In the genomic region with DNA sequence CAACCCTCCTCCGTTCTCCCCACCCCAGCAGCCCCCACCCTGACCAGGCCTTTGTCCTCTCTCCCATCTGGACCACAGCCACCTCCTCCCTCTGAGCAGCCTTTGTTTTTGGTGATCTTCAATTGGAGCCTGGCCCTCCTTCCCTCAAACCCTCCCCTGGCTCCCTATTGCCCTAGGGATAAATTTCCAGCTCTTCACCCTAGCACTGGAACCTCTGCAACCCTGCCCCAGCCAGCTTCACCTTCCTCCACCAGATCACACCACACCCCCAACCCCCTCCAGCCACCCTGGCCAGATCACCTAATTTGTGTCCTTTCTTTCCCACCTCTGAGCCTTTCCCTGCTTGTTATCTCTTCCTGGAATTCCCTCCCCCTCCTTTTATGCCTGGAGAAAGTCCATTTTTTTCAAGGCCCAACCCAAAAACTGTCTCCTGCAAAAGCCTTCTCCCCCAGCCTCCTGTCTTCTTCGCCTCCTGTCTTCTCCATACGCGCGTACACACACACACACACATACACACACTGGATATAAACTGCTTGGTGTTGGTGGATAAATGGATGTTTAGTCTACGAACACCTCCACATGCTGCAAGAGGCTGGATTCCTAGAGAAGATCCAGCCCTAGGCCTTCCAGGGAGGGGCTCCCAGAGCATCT, we compare ENCODE assay signal across 8 cellular contexts. TPM values are rescaled to one million over a fixed set of nuclear protein-coding genes. Genes with fewer than 3 reads are reported as not detected.
A peak's percentile ranks its signal among the peaks of the same experiment; 100 is the strongest.
DNase-seq lines count a peak whose midpoint lies in the region; ATAC-seq, FAIRE-seq and TF ChIP-seq lines count a peak whose summit lies in the region.

No MANE protein-coding gene starts in this region.

- H3K79me2 ChIP-seq in MM.1S (ENCODE audit: low read length): no peaks in the 10 kb centered on the region

- no peak overlapping the region for H3K9ac ChIP-seq in MM.1S (ENCODE audit: low read length)

- H2AFZ ChIP-seq in MM.1S (ENCODE audit: low read length): no peak overlapping the region

- TF ChIP-seq CTCF in AG10803 (conservative IDR thresholded peaks at IDR 0.05; ENCODE audit: low read length) (no peak), MM.1S (IDR thresholded peaks at IDR 0.05; ENCODE audit: low read length) (no peak), natural killer cell (IDR thresholded peaks at IDR 0.05) (no peak)

- no peaks in the 10 kb centered on the region for H3K36me3 Mint-ChIP-seq in dendritic cell treated with granulocyte-macrophage colony-stimulating factor and Interleukin-4, amounts not matched to agents 40 ng/mL and 50 ng/mL, for 4 days (ENCODE audit: low read depth)
- H3K36me3 Mint-ChIP-seq in natural killer cell: no peaks in the 10 kb centered on the region

- no peaks in the 10 kb centered on the region for H4K20me1 ChIP-seq in MM.1S (ENCODE audit: insufficient read depth, low read length)

- no peak overlapping the region for H3K27ac ChIP-seq in MM.1S (ENCODE audit: low read length)

- H3K27me3 ChIP-seq in MM.1S (replicated peaks; ENCODE audit: insufficient read depth, low read length): peaks cover 75% of the 10 kb centered on the region

- H3K4me3 Mint-ChIP-seq in dendritic cell treated with granulocyte-macrophage colony-stimulating factor and Interleukin-4, amounts not matched to agents 40 ng/mL and 50 ng/mL, for 4 days: no peak overlapping the region
- peak overlapping the region; percentile 95 for H3K4me3 Mint-ChIP-seq in natural killer cell

- H3K27ac Mint-ChIP-seq in dendritic cell treated with granulocyte-macrophage colony-stimulating factor and Interleukin-4, amounts not matched to agents 40 ng/mL and 50 ng/mL, for 4 days: peak overlapping the region; percentile 93
- H3K27ac Mint-ChIP-seq in natural killer cell: peak overlapping the region; percentile 95

- DNase-seq in AG10803 (ENCODE audit: low read depth) (peak; percentile 30), MM.1S (no peak), natural killer cell (no peak), urothelium cell line (ENCODE audit: low spot score) (no peak), SHP77 (lab: John Stamatoyannopoulos, UW) (no peak)

- peaks cover 26% of the 10 kb centered on the region for H3K4me1 Mint-ChIP-seq in dendritic cell treated with granulocyte-macrophage colony-stimulating factor and Interleukin-4, amounts not matched to agents 40 ng/mL and 50 ng/mL, for 4 days (ENCODE audit: low read depth)
- H3K4me1 Mint-ChIP-seq in natural killer cell: peaks cover 18 to 42% of the 10 kb centered on the region in 2 donors

- no peaks in the 10 kb centered on the region for H3K9me3 ChIP-seq in MM.1S (replicated peaks; ENCODE audit: insufficient read depth, low read length)

- FAIRE-seq in urothelium cell line (lab: Jason Lieb, UNC): no peak

- H3K9me2 ChIP-seq in MM.1S (replicated peaks; ENCODE audit: insufficient read depth, low read length): no peaks in the 10 kb centered on the region

- peak overlapping the region; percentile 97; the same call in 1 of the 2 replicates for H3K4me2 ChIP-seq in MM.1S (ENCODE audit: low read depth, low read length)

- H3K36me3 ChIP-seq in MM.1S (replicated peaks; ENCODE audit: insufficient read depth, low read length): no peaks in the 10 kb centered on the region

- H3F3A ChIP-seq in MM.1S (ENCODE audit: insufficient read depth, low read length): no peaks in the 10 kb centered on the region

- no peaks in the 10 kb centered on the region for H3K9me3 Mint-ChIP-seq in dendritic cell treated with granulocyte-macrophage colony-stimulating factor and Interleukin-4, amounts not matched to agents 40 ng/mL and 50 ng/mL, for 4 days
- H3K9me3 Mint-ChIP-seq in natural killer cell: no peaks in the 10 kb centered on the region

- H3K4me3 ChIP-seq in AG10803 (ENCODE audit: low read length) (peak overlapping the region; percentile 69), MM.1S (ENCODE audit: low read length) (no peak overlapping the region)

- no peaks in the 10 kb centered on the region for H3K4me1 ChIP-seq in MM.1S (ENCODE audit: low read length)

- intact Hi-C loops in dendritic cell treated with granulocyte-macrophage colony-stimulating factor and Interleukin-4, amounts not matched to agents 40 ng/mL and 50 ng/mL, for 4 days (cut with micrococcal nuclease): no loop called here
- intact Hi-C loops in natural killer cell (cut with micrococcal nuclease): loop anchor here (2.0 to 10.0 kb wide), 2 partner anchors 60 to 728 kb away; partner anchors contain the start of genes MRPL54 and TLE6

- peaks cover 68% of the 10 kb centered on the region for H3K27me3 Mint-ChIP-seq in dendritic cell treated with granulocyte-macrophage colony-stimulating factor and Interleukin-4, amounts not matched to agents 40 ng/mL and 50 ng/mL, for 4 days
- H3K27me3 Mint-ChIP-seq in natural killer cell (ENCODE audit: low read depth in 2 of 2): peaks cover 0 to 14% of the 10 kb centered on the region in 2 donors

- ATAC-seq in natural killer cell (no peak), HG03139 (IDR thresholded peaks at IDR 0.05; ENCODE audit: unreplicated experiment) (no peak), GM19324 (IDR thresholded peaks at IDR 0.05; ENCODE audit: low FRiP score, unreplicated experiment) (no peak)

RNA-seq across cellular contexts. Expression of gene TLE2, which starts 5.2 kb away (rescaled TPM):
- 1 to 10 TPM; 6.1 to 8.8 (median 8.2) TPM for total RNA-seq in natural killer cell

RNA-seq across cellular contexts. Expression of gene TLE5, which starts 28.0 kb away (rescaled TPM):
- 1,000 to 10,000 TPM in 1 of 3 donors, 100 to 1,000 TPM in 2; 943 to 1,012 (median 968) TPM for total RNA-seq in natural killer cell

RNA-seq across cellular contexts. Expression of gene TLE6, which starts 57.0 kb away (rescaled TPM):
- 1 to 10 TPM in 1 of 3 donors, under 1 TPM in 1, not detected in 1; 0.49 to 2.2 TPM for total RNA-seq in natural killer cell

RNA-seq across cellular contexts. Expression of gene GNA11, which starts 59.8 kb away (rescaled TPM):
- under 1 TPM; 0.24 to 0.60 (median 0.29) TPM for total RNA-seq in natural killer cell
